In the genomic region with DNA sequence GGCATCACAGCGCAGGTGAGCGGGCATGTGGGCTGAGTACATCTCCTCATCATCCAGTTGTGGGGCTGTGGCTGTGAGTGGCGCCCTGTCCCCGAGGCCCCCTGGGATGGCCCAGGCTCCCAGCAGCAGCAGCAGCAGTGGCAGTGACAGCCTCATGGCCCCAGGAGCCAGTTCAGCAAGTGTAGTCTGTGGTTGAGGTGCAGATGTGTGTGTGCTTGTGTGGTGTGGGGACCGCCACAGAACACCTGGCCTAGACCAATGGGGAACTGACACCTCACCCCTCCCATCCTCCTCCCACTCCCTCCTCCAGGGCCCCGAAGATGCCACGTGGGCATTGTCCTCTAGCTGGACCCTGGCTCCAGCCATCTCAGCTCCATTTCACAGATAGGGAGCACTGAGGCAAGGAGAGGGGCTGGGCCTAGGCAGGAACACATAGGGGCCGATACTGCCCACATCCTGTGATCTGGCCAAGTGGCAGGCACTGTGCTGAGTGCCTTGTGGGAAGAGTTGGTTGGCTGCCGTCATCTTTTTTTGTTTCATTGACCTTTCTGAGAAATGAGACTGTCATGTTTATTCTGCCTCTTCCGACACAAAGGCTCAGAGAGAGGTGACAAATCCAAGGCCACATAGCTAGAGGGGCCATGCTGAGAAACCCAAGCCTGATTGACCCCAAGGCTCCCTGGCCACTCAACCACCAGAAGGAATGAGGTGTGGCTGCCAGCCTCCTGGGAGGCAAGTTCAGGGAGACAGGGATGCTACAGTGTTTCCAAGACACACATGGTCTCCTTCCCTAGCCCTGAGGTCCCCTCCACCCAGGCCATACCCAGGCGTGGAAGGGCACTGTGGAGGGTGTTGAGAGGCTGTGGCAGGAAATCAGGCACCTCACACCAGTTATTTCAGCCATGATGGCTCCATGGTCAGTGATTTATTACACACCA, we compare ENCODE assay signal across 8 cellular contexts. TPM values are rescaled to one million over a fixed set of nuclear protein-coding genes. Genes with fewer than 3 reads are reported as not detected.
A peak's percentile ranks its signal among the peaks of the same experiment; 100 is the strongest.
DNase-seq lines count a peak whose midpoint lies in the region; ATAC-seq and TF ChIP-seq lines count a peak whose summit lies in the region.

Gene MZB1, minus strand, starts transcription at position 213 of the 938 bp plus-strand sequence. Its CDS starts 57 bp downstream, at position 156.

- no peaks in the 10 kb centered on the region for H3F3A ChIP-seq in smooth muscle cell (ENCODE audit: low read depth)

- no peak within 1 kb of the TSS for H2AFZ ChIP-seq in smooth muscle cell (ENCODE audit: low read depth)

- no peak for DNase-seq in left lobe of liver (ENCODE audit: low spot score)
- DNase-seq in NCI-H226, result no peak
- DNase-seq in NCI-H1417 treated with DMSO at 0.1 percent for 48 hours (lab: John Stamatoyannopoulos, UW), result no peak
- no peak for DNase-seq in smooth muscle cell (lab: John Stamatoyannopoulos, UW; ENCODE audit: unreplicated experiment)

- WGBS in esophagus, 2 donors, result 73 to 74% methylated on average over 10 to 11 of the region's 11 CpGs
- WGBS in smooth muscle cell (ENCODE audit: low lambda C conversion rate), result 87% methylated on average over 11 of the region's 11 CpGs

- intact Hi-C loops in T-helper 2 cell treated with Interferon-gamma antibody and Interleukin-4, amounts not matched to agents 100 ng/mL and 5 ng/mL, for 36 hours (cut with micrococcal nuclease), result loop anchor here (5.0 to 10.0 kb wide), 3 partner anchors 118 to 735 kb away; partner anchors contain the start of gene SIL1

- no peaks in the 10 kb centered on the region for H3K79me2 ChIP-seq in smooth muscle cell (ENCODE audit: low read depth)

- H3K36me3 ChIP-seq in esophagus (ENCODE audit: control insufficient read depth in 2 of 2, insufficient read depth in 2 of 2, low read length in 1 of 2) (peaks cover 0 to 2% of the 10 kb centered on the region in 2 donors), smooth muscle cell (ENCODE audit: low read depth) (no peaks in the 10 kb centered on the region)

- H3K4me1 ChIP-seq in esophagus (ENCODE audit: control insufficient read depth in 2 of 2, insufficient read depth in 2 of 2, low read length in 1 of 2), result peaks cover 6 to 28% of the 10 kb centered on the region in 2 donors
- H3K4me1 ChIP-seq in smooth muscle cell (ENCODE audit: low read depth), result peaks cover 6% of the 10 kb centered on the region

- H4K20me1 ChIP-seq in smooth muscle cell (ENCODE audit: low read depth), result peaks cover 22% of the 10 kb centered on the region

- H3K9me3 ChIP-seq in esophagus (ENCODE audit: control insufficient read depth in 2 of 2, insufficient read depth in 1 of 2, low read depth in 1 of 2, low read length in 1 of 2), result no peaks in the 10 kb centered on the region
- no peaks in the 10 kb centered on the region for H3K9me3 ChIP-seq in smooth muscle cell (replicated peaks; ENCODE audit: low read depth)

- ATAC-seq in GM19025 (IDR thresholded peaks at IDR 0.05; ENCODE audit: low read depth, unreplicated experiment) (peak; percentile 41), HG02885 (IDR thresholded peaks at IDR 0.05; ENCODE audit: poor library complexity, unreplicated experiment) (peak; percentile 53), left lobe of liver (no peak)

- H3K4me3 ChIP-seq in esophagus (ENCODE audit: low read depth in 1 of 2, low read length in 2 of 2), result peak within 1 kb of the TSS in 1 of 2 donors; percentile 14
- no peak within 1 kb of the TSS for H3K4me3 ChIP-seq in smooth muscle cell

- no peak within 1 kb of the TSS for H3K9ac ChIP-seq in smooth muscle cell (ENCODE audit: low read depth)

- no peak for TF ChIP-seq CTCF in smooth muscle cell (IDR thresholded peaks at IDR 0.05; ENCODE audit: borderline replicate concordance, insufficient read depth, poor library complexity, severe bottlenecking)

- H3K4me2 ChIP-seq in smooth muscle cell, result no peak within 1 kb of the TSS

- H3K27ac ChIP-seq in esophagus (ENCODE audit: low read depth in 2 of 2, low read length in 1 of 2), result peak within 1 kb of the TSS; percentile 50 to 64
- no peak within 1 kb of the TSS for H3K27ac ChIP-seq in smooth muscle cell (ENCODE audit: low read depth)

- H3K27me3 ChIP-seq in esophagus (ENCODE audit: control insufficient read depth in 1 of 2, insufficient read depth in 2 of 2, low read length in 2 of 2) (no peaks in the 10 kb centered on the region), smooth muscle cell (ENCODE audit: low read depth) (no peaks in the 10 kb centered on the region)

RNA-seq across cellular contexts. Expression of gene MZB1, which starts in this region (rescaled TPM):
- total RNA-seq in T-helper 2 cell treated with Interferon-gamma antibody and Interleukin-4, amounts not matched to agents 100 ng/mL and 5 ng/mL, for 36 hours, result 61.8 and 65.3 TPM in 2 replicates
- polyA plus RNA-seq in esophagus (under 1 TPM; 0.47 to 0.67 TPM), smooth muscle cell (0.19 TPM in 1 of 2 replicates, not detected in the other)
- total RNA-seq in left lobe of liver (0.96 TPM), smooth muscle cell (not detected in 2 replicates)

Comparison
In these comparisons a context has a peak if more than half of its experiments do, and no peak if none do; other contexts are left out.
1. RNA of gene MZB1 (total RNA-seq): 61.8 to 65.3 TPM in T-helper 2 cell treated with Interferon-gamma antibody and Interleukin-4, amounts not matched to agents 100 ng/mL and 5 ng/mL, for 36 hours; 0.96 TPM in left lobe of liver (single experiment) and not detected in smooth muscle cell; every median in the first group is over 10 times any median in the second.